In genomic region chr1:99877568-99877967, GRCh38 we compare ENCODE assay signal across 40 cellular contexts.
"Had no signal": no experiment of that assay in that cellular context is flagged by ENCODE, and none has a peak within 500 bp of the region (broad histone marks: within the 10 kb centered on the region; RNA-seq: fewer than 3 reads in every experiment).

No MANE protein-coding gene starts in this region.

- H3K9me3 ChIP-seq: ascending aorta had no signal

- H3K27me3 Mint-ChIP-seq: activated CD4-positive, alpha-beta memory T cell treated with anti-CD3 and anti-CD28 coated beads, Interleukin-2, amount 10 ng/mL, durations not matched to agents 7 days and 5 days; activated CD4-positive, alpha-beta T cell treated with anti-CD3 and anti-CD28 coated beads for 36 hours; activated CD4-positive, alpha-beta T cell treated with anti-CD3 and anti-CD28 coated beads, Interleukin-2, amount 10 ng/mL, durations not matched to agents 7 days and 5 days; activated CD8-positive, alpha-beta memory T cell treated with anti-CD3 and anti-CD28 coated beads, Interleukin-2, amount 10 ng/mL, durations not matched to agents 7 days and 5 days; activated naive CD4-positive, alpha-beta T cell treated with anti-CD3 and anti-CD28 coated beads, Interleukin-2, amount 10 ng/mL, durations not matched to agents 7 days and 5 days; activated naive CD4-positive, alpha-beta T cell treated with anti-CD3 and anti-CD28 coated beads, Interleukin-2, amount 50 U/mL, for 24 hours; activated naive CD8-positive, alpha-beta T cell; activated naive CD8-positive, alpha-beta T cell treated with anti-CD3 and anti-CD28 coated beads, Interleukin-2, amount 10 ng/mL, durations not matched to agents 7 days and 5 days; activated naive CD8-positive, alpha-beta T cell treated with anti-CD3 and anti-CD28 coated beads, Interleukin-2, amount 50 U/mL, for 24 hours; activated T-cell treated with anti-CD3 and anti-CD28 coated beads, Interleukin-2, amount 50 U/mL, for 24 hours; brain; central memory CD8-positive, alpha-beta T cell had no signal

- H3K27me3 ChIP-seq: ascending aorta, cardiac muscle cell had no signal

- H3K4me3 ChIP-seq: ascending aorta, cardiac muscle cell had no signal

- H3K4me1 ChIP-seq: ascending aorta had no signal

- DNase-seq: activated CD4-positive, alpha-beta memory T cell treated with anti-CD3 and anti-CD28 coated beads, Interleukin-2, amount 10 ng/mL, durations not matched to agents 7 days and 5 days; activated CD4-positive, alpha-beta T cell treated with anti-CD3 and anti-CD28 coated beads for 1 hour; activated CD4-positive, alpha-beta T cell treated with anti-CD3 and anti-CD28 coated beads for 36 hours; activated CD4-positive, alpha-beta T cell treated with anti-CD3 and anti-CD28 coated beads for 48 hours; activated CD4-positive, alpha-beta T cell treated with anti-CD3 and anti-CD28 coated beads, Interleukin-2, amount 10 ng/mL, durations not matched to agents 7 days and 5 days; activated CD4-positive, alpha-beta T cell treated with anti-CD3 and anti-CD28 coated beads, Interleukin-2, amount 50 U/mL, for 48 hours; activated CD4-positive, CD25-positive, alpha-beta regulatory T cell; activated CD8-positive, alpha-beta memory T cell treated with anti-CD3 and anti-CD28 coated beads for 24 hours; activated CD8-positive, alpha-beta memory T cell treated with anti-CD3 and anti-CD28 coated beads, Interleukin-2, amount 10 ng/mL, durations not matched to agents 7 days and 5 days; activated CD8-positive, alpha-beta memory T cell treated with anti-CD3 and anti-CD28 coated beads, Interleukin-2, amount 50 U/mL, for 48 hours; activated CD8-positive, alpha-beta T cell treated with anti-CD3 and anti-CD28 coated beads, Interleukin-2, amount 10 ng/mL, durations not matched to agents 7 days and 5 days; activated effector memory CD4-positive, alpha-beta T cell treated with Interleukin-2 at 50 U/mL for 16 hours; activated gamma-delta T cell; activated naive CD4-positive, alpha-beta T cell treated with anti-CD3 and anti-CD28 coated beads, Interleukin-2, amount 10 ng/mL, durations not matched to agents 7 days and 5 days; activated naive CD4-positive, alpha-beta T cell treated with Interleukin-2 at 50 U/mL for 16 hours; activated naive CD8-positive, alpha-beta T cell treated with anti-CD3 and anti-CD28 coated beads, Interleukin-2, amount 10 ng/mL, durations not matched to agents 7 days and 5 days; activated naive CD8-positive, alpha-beta T cell treated with anti-CD3 and anti-CD28 coated beads, Interleukin-2, amount 50 U/mL, for 24 hours; activated T-cell treated with anti-CD3 and anti-CD28 coated beads, Interleukin-2, amount 50 U/mL, for 24 hours; activated T-cell treated with anti-CD3 and anti-CD28 coated beads, Interleukin-2, amount 50 U/mL, for 48 hours; amygdala; anterior cingulate cortex; caudate nucleus; cerebellar nuclear complex; T-helper 1 cell; T-helper 2 cell; T-helper 9 cell; WERI-Rb-1 had no signal

- H3K27ac Mint-ChIP-seq: activated CD4-positive, alpha-beta memory T cell treated with anti-CD3 and anti-CD28 coated beads, Interleukin-2, amount 10 ng/mL, durations not matched to agents 7 days and 5 days; activated CD4-positive, alpha-beta T cell treated with anti-CD3 and anti-CD28 coated beads for 36 hours; activated CD4-positive, alpha-beta T cell treated with anti-CD3 and anti-CD28 coated beads, Interleukin-2, amount 10 ng/mL, durations not matched to agents 7 days and 5 days; activated CD8-positive, alpha-beta memory T cell treated with anti-CD3 and anti-CD28 coated beads, Interleukin-2, amount 10 ng/mL, durations not matched to agents 7 days and 5 days; activated CD8-positive, alpha-beta T cell treated with anti-CD3 and anti-CD28 coated beads, Interleukin-2, amount 10 ng/mL, durations not matched to agents 7 days and 5 days; activated naive CD4-positive, alpha-beta T cell treated with anti-CD3 and anti-CD28 coated beads, Interleukin-2, amount 10 ng/mL, durations not matched to agents 7 days and 5 days; activated naive CD4-positive, alpha-beta T cell treated with anti-CD3 and anti-CD28 coated beads, Interleukin-2, amount 50 U/mL, for 24 hours; activated naive CD8-positive, alpha-beta T cell; activated naive CD8-positive, alpha-beta T cell treated with anti-CD3 and anti-CD28 coated beads, Interleukin-2, amount 10 ng/mL, durations not matched to agents 7 days and 5 days; activated naive CD8-positive, alpha-beta T cell treated with anti-CD3 and anti-CD28 coated beads, Interleukin-2, amount 50 U/mL, for 24 hours; activated T-cell treated with anti-CD3 and anti-CD28 coated beads, Interleukin-2, amount 50 U/mL, for 24 hours; activated T-helper 2 cell treated with anti-CD3 and anti-CD28 coated beads, Interferon-gamma antibody, Interleukin-2, Interleukin-4, amounts not matched to agents 10 μg/mL and 5 μg/mL and 100 μg/mL, durations not matched to agents 14 hours and 24 hours and 36 hours; brain; T-helper 1 cell treated with Interleukin-12 subunit alpha and Interleukin-12 subunit beta and Interleukin-4 antibody, amounts not matched to agents 30 μg/mL and 1 μg/mL, for 36 hours; T-helper 2 cell treated with Interferon-gamma antibody and Interleukin-4, amounts not matched to agents 5 μg/mL and 100 μg/mL, for 36 hours; WTC11 had no signal

- FAIRE-seq: bronchial epithelial cell, TTC549 had no signal

- H3K27ac ChIP-seq: ascending aorta, cardiac muscle cell, WERI-Rb-1 had no signal

- ATAC-seq: activated CD4-positive, alpha-beta T cell treated with anti-CD3 and anti-CD28 coated beads for 36 hours; activated CD4-positive, CD25-positive, alpha-beta regulatory T cell treated with anti-CD3 and anti-CD28 coated beads, Interleukin-2, amount 50 U/mL, for 24 hours; activated CD8-positive, alpha-beta memory T cell treated with anti-CD3 and anti-CD28 coated beads, Interleukin-2, amount 10 ng/mL, durations not matched to agents 7 days and 5 days; activated CD8-positive, alpha-beta T cell treated with anti-CD3 and anti-CD28 coated beads, Interleukin-2, amount 10 ng/mL, durations not matched to agents 7 days and 5 days; activated naive CD8-positive, alpha-beta T cell treated with anti-CD3 and anti-CD28 coated beads, Interleukin-2, amount 50 U/mL, for 24 hours; WTC11 had no signal

- H3K4me1 Mint-ChIP-seq: activated CD4-positive, alpha-beta memory T cell treated with anti-CD3 and anti-CD28 coated beads, Interleukin-2, amount 10 ng/mL, durations not matched to agents 7 days and 5 days; activated CD4-positive, alpha-beta T cell treated with anti-CD3 and anti-CD28 coated beads for 36 hours; activated CD4-positive, alpha-beta T cell treated with anti-CD3 and anti-CD28 coated beads, Interleukin-2, amount 10 ng/mL, durations not matched to agents 7 days and 5 days; activated CD8-positive, alpha-beta memory T cell treated with anti-CD3 and anti-CD28 coated beads, Interleukin-2, amount 10 ng/mL, durations not matched to agents 7 days and 5 days; activated naive CD4-positive, alpha-beta T cell treated with anti-CD3 and anti-CD28 coated beads, Interleukin-2, amount 10 ng/mL, durations not matched to agents 7 days and 5 days; activated naive CD4-positive, alpha-beta T cell treated with anti-CD3 and anti-CD28 coated beads, Interleukin-2, amount 50 U/mL, for 24 hours; activated naive CD8-positive, alpha-beta T cell treated with anti-CD3 and anti-CD28 coated beads, Interleukin-2, amount 10 ng/mL, durations not matched to agents 7 days and 5 days; activated naive CD8-positive, alpha-beta T cell treated with anti-CD3 and anti-CD28 coated beads, Interleukin-2, amount 50 U/mL, for 24 hours; brain; central memory CD8-positive, alpha-beta T cell; WTC11 had no signal

- H3K9me3 Mint-ChIP-seq: activated CD4-positive, alpha-beta memory T cell treated with anti-CD3 and anti-CD28 coated beads, Interleukin-2, amount 10 ng/mL, durations not matched to agents 7 days and 5 days; activated CD4-positive, alpha-beta T cell treated with anti-CD3 and anti-CD28 coated beads, Interleukin-2, amount 10 ng/mL, durations not matched to agents 7 days and 5 days; activated naive CD4-positive, alpha-beta T cell treated with anti-CD3 and anti-CD28 coated beads, Interleukin-2, amount 10 ng/mL, durations not matched to agents 7 days and 5 days; activated naive CD4-positive, alpha-beta T cell treated with anti-CD3 and anti-CD28 coated beads, Interleukin-2, amount 50 U/mL, for 24 hours; activated naive CD8-positive, alpha-beta T cell treated with anti-CD3 and anti-CD28 coated beads, Interleukin-2, amount 10 ng/mL, durations not matched to agents 7 days and 5 days; activated naive CD8-positive, alpha-beta T cell treated with anti-CD3 and anti-CD28 coated beads, Interleukin-2, amount 50 U/mL, for 24 hours; activated T-cell treated with anti-CD3 and anti-CD28 coated beads, Interleukin-2, amount 50 U/mL, for 24 hours; activated T-helper 2 cell treated with anti-CD3 and anti-CD28 coated beads, Interferon-gamma antibody, Interleukin-2, Interleukin-4, amounts not matched to agents 10 μg/mL and 5 μg/mL and 100 μg/mL, durations not matched to agents 14 hours and 24 hours and 36 hours; brain; central memory CD8-positive, alpha-beta T cell; T-helper 1 cell treated with Interleukin-12 subunit alpha and Interleukin-12 subunit beta and Interleukin-4 antibody, amounts not matched to agents 30 μg/mL and 1 μg/mL, for 36 hours; T-helper 2 cell treated with Interferon-gamma antibody and Interleukin-4, amounts not matched to agents 5 μg/mL and 100 μg/mL, for 36 hours; WTC11 had no signal

- H3K4me3 Mint-ChIP-seq: activated CD4-positive, alpha-beta memory T cell treated with anti-CD3 and anti-CD28 coated beads, Interleukin-2, amount 10 ng/mL, durations not matched to agents 7 days and 5 days; activated CD4-positive, alpha-beta T cell treated with anti-CD3 and anti-CD28 coated beads for 36 hours; activated CD4-positive, alpha-beta T cell treated with anti-CD3 and anti-CD28 coated beads, Interleukin-2, amount 10 ng/mL, durations not matched to agents 7 days and 5 days; activated CD8-positive, alpha-beta memory T cell treated with anti-CD3 and anti-CD28 coated beads, Interleukin-2, amount 10 ng/mL, durations not matched to agents 7 days and 5 days; activated CD8-positive, alpha-beta T cell treated with anti-CD3 and anti-CD28 coated beads, Interleukin-2, amount 10 ng/mL, durations not matched to agents 7 days and 5 days; activated naive CD4-positive, alpha-beta T cell treated with anti-CD3 and anti-CD28 coated beads, Interleukin-2, amount 10 ng/mL, durations not matched to agents 7 days and 5 days; activated naive CD4-positive, alpha-beta T cell treated with anti-CD3 and anti-CD28 coated beads, Interleukin-2, amount 50 U/mL, for 24 hours; activated naive CD8-positive, alpha-beta T cell; activated naive CD8-positive, alpha-beta T cell treated with anti-CD3 and anti-CD28 coated beads, Interleukin-2, amount 10 ng/mL, durations not matched to agents 7 days and 5 days; activated naive CD8-positive, alpha-beta T cell treated with anti-CD3 and anti-CD28 coated beads, Interleukin-2, amount 50 U/mL, for 24 hours; activated T-cell treated with anti-CD3 and anti-CD28 coated beads, Interleukin-2, amount 50 U/mL, for 24 hours; brain; central memory CD8-positive, alpha-beta T cell; T-helper 1 cell treated with Interleukin-12 subunit alpha and Interleukin-12 subunit beta and Interleukin-4 antibody, amounts not matched to agents 30 μg/mL and 1 μg/mL, for 36 hours; T-helper 2 cell treated with Interferon-gamma antibody and Interleukin-4, amounts not matched to agents 5 μg/mL and 100 μg/mL, for 36 hours; WTC11 had no signal
